8 cellular contexts compared by ENCODE assay signal in the genomic region with DNA sequence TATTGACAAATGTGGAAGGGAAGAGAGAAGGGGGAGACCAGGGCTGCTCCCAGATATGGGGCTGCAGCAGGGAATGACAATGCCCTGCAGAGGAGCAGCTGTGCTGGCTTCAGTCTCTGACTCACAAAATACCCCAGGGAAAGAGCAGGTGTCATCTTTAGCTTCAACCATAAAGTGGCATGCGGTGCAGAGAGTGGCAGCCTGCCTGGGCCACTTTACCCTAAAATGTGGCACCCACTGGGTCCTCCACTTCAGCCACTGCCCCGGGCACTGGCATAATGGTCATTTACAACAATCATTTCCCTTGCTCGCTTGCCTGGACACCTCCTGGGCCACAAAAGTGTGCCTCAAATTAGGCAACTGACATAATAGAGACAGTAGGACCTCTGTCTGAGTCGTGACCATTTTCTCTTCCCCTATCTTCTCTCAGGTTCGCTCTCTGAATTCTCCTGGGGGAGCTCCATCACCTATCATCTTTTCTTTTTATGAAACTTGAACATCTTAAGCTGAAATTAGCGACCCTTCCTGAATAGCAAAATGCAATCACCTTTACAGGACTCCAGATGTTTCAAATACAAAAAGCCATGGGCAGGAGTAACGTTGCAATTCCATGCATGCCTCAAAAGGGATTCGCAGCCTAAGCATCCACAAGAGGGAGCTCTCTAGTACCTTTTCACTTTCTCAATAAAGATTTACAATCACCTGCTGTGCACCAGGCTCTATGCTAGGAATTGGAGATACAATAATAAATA.
DNase-seq lines count a peak whose midpoint lies in the region; ATAC-seq, FAIRE-seq and TF ChIP-seq lines count a peak whose summit lies in the region.

No MANE protein-coding gene starts in this region.

- peaks cover 4% of the 10 kb centered on the region; the same call in 1 of the 2 replicates for H3K4me1 ChIP-seq in GM12878 (ENCODE audit: control insufficient read depth, insufficient read depth, low read length)

- H3K36me3 ChIP-seq in GM12878 (ENCODE audit: control insufficient read depth in 2 of 2, insufficient read depth in 2 of 2, low read length in 1 of 2), result no peaks in the 10 kb centered on the region

- TF ChIP-seq RAD21 in GM12878 (IDR thresholded peaks at IDR 0.05; ENCODE audit: insufficient read depth, low read depth, low read length), result peak; percentile 67

- peak; percentile 10 for DNase-seq in activated naive CD4-positive, alpha-beta T cell treated with Interleukin-2 at 50 U/mL for 16 hours
- no peak for DNase-seq in activated naive CD4-positive, alpha-beta T cell (lab: John Stamatoyannopoulos, UW)
- DNase-seq in HS-27A (ENCODE audit: low read depth), result peak; percentile 15
- peak; percentile 79 for DNase-seq in NCI-H748 (lab: John Stamatoyannopoulos, UW; ENCODE audit: unreplicated experiment)
- no peak for DNase-seq in GM12878 (ENCODE audit: low read depth, low spot score)
- peak; percentile 39 to 64 for DNase-seq in left colon
- DNase-seq in type B pancreatic cell (ENCODE audit: extremely low spot score, unreplicated experiment), result no peak

- SMC1A ChIA-PET in GM12878 (lab: Charles Lee; ENCODE audit: uncharacterized antibody, unreplicated experiment), result interaction anchor here (0.7 to 4.2 kb wide), 21 partner anchors 10 to 530 kb away, joined by 3 to 35 read pairs (median 4); a partner anchor contains a TSS

- CTCF ChIA-PET in GM12878 (lab: Yijun Ruan, JAX), result interaction anchor here (0.6 to 5.1 kb wide), 50 partner anchors 9 to 531 kb away, joined by 3 to 49 read pairs (median 4); a partner anchor contains a TSS

- peak; percentile 75 for ATAC-seq in GM21576 (IDR thresholded peaks at IDR 0.05; ENCODE audit: unreplicated experiment)
- peak; percentile 91 for ATAC-seq in GM12878
- ATAC-seq in left colon, result peak; percentile 81

- H3K79me2 ChIP-seq in GM12878 (ENCODE audit: control insufficient read depth, insufficient read depth, low read length), result no peaks in the 10 kb centered on the region

- TF ChIP-seq CTCF in GM12878 (IDR thresholded peaks at IDR 0.05 in 2 of 3, conservative IDR thresholded peaks at IDR 0.05 in 1 of 3; ENCODE audit: control insufficient read depth in 2 of 3, extremely low read depth in 1 of 3, insufficient read depth in 1 of 3, low read depth in 3 of 3, low read length in 3 of 3) (peak; percentile 65 to 85 (median 68)), type B pancreatic cell (conservative IDR thresholded peaks at IDR 0.05) (peak; percentile 87)

- TF ChIP-seq POLR2A in GM12878 (IDR thresholded peaks at IDR 0.05; ENCODE audit: low read depth, low read length), result no peak

- H3K4me3 Mint-ChIP-seq in type B pancreatic cell, result no peak overlapping the region

- H3K27ac Mint-ChIP-seq in type B pancreatic cell, result no peak overlapping the region

- no TSS peak for BruUV-seq in GM12878 (replicated peaks; lab: Mats Ljungman, UMichigan)

- peaks cover 21% of the 10 kb centered on the region for H3K36me3 Mint-ChIP-seq in type B pancreatic cell

- H3K4me2 ChIP-seq in GM12878 (ENCODE audit: control insufficient read depth, insufficient read depth), result peak overlapping the region; percentile 6; the same call in 1 of the 2 replicates

- no peak overlapping the region for H3K9ac ChIP-seq in GM12878 (ENCODE audit: control insufficient read depth, insufficient read depth, low read length)

- no peaks in the 10 kb centered on the region for H4K20me1 ChIP-seq in GM12878 (ENCODE audit: control insufficient read depth, insufficient read depth)

- RAD21 ChIA-PET in GM12878 (lab: Charles Lee; ENCODE audit: unreplicated experiment), result interaction anchor here (0.7 to 3.1 kb wide), 13 partner anchors 14 to 483 kb away, joined by 3 to 17 read pairs (median 4); a partner anchor contains a TSS

- in situ Hi-C loops in GM12878 (cut with MboI), result no loop called here

- H3K27me3 ChIP-seq in GM12878 (replicated peaks in 1 of 2; ENCODE audit: control insufficient read depth in 2 of 2, insufficient read depth in 2 of 2, low read length in 1 of 2), result no peaks in the 10 kb centered on the region

- peaks cover 5% of the 10 kb centered on the region for H3K9me3 Mint-ChIP-seq in type B pancreatic cell

- H3K27me3 Mint-ChIP-seq in type B pancreatic cell, result peaks cover 9% of the 10 kb centered on the region

- TF ChIP-seq EP300 in GM12878 (IDR thresholded peaks at IDR 0.05; ENCODE audit: borderline replicate concordance in 1 of 2, control insufficient read depth in 1 of 2, low read depth in 2 of 2, low read length in 2 of 2), result no peak

- no peaks in the 10 kb centered on the region; the same call in 2 of the 3 replicates for H3K9me3 ChIP-seq in GM12878 (replicated peaks; ENCODE audit: control insufficient read depth, insufficient read depth, low read length)

- 1% methylated on average over 8 of the region's 8 CpGs for WGBS in GM12878 (ENCODE audit: insufficient coverage, insufficient replicate concordance, low lambda C conversion rate, missing lambda C conversion rate)

- peaks cover 3% of the 10 kb centered on the region for H3K4me1 Mint-ChIP-seq in type B pancreatic cell (ENCODE audit: unreplicated experiment)

- no peak overlapping the region for H3K4me3 ChIP-seq in GM12878

- no peak overlapping the region for H3K27ac ChIP-seq in GM12878 (ENCODE audit: control insufficient read depth, insufficient read depth)

- POLR2A ChIA-PET in GM12878 (lab: Charles Lee), result no interaction called here

- peak overlapping the region; percentile 59 for H2AFZ ChIP-seq in GM12878 (ENCODE audit: control insufficient read depth, low read depth, low read length)

- FAIRE-seq in GM12878 (lab: Jason Lieb, UNC), result peak; percentile 97

- intact Hi-C loops in GM12878 (cut with micrococcal nuclease; ENCODE audit: unreplicated experiment), result loop anchor here (5.0 kb wide), 1 partner anchor 477 kb away; no protein-coding TSS in a partner anchor
- intact Hi-C loops in left colon (cut with DNase I, micrococcal nuclease), result no loop called here

TF ChIP-seq in GM12878, 131 proteins besides CTCF, POLR2A, EP300 and RAD21 (continues in another document):
- no peak for TF ChIP-seq SUPT20H (IDR thresholded peaks at IDR 0.05; ENCODE audit: borderline replicate concordance, control insufficient read depth, low read depth, low read length)
- TF ChIP-seq CHD4 (IDR thresholded peaks at IDR 0.05), result no peak
- no peak for TF ChIP-seq ZBED1 (IDR thresholded peaks at IDR 0.05; ENCODE audit: borderline replicate concordance)
- TF ChIP-seq DPF2 (IDR thresholded peaks at IDR 0.05), result no peak
- TF ChIP-seq MEF2B (IDR thresholded peaks at IDR 0.05; ENCODE audit: partially characterized antibody, poor library complexity, severe bottlenecking), result peak; percentile 47
- TF ChIP-seq, protein P1, sequence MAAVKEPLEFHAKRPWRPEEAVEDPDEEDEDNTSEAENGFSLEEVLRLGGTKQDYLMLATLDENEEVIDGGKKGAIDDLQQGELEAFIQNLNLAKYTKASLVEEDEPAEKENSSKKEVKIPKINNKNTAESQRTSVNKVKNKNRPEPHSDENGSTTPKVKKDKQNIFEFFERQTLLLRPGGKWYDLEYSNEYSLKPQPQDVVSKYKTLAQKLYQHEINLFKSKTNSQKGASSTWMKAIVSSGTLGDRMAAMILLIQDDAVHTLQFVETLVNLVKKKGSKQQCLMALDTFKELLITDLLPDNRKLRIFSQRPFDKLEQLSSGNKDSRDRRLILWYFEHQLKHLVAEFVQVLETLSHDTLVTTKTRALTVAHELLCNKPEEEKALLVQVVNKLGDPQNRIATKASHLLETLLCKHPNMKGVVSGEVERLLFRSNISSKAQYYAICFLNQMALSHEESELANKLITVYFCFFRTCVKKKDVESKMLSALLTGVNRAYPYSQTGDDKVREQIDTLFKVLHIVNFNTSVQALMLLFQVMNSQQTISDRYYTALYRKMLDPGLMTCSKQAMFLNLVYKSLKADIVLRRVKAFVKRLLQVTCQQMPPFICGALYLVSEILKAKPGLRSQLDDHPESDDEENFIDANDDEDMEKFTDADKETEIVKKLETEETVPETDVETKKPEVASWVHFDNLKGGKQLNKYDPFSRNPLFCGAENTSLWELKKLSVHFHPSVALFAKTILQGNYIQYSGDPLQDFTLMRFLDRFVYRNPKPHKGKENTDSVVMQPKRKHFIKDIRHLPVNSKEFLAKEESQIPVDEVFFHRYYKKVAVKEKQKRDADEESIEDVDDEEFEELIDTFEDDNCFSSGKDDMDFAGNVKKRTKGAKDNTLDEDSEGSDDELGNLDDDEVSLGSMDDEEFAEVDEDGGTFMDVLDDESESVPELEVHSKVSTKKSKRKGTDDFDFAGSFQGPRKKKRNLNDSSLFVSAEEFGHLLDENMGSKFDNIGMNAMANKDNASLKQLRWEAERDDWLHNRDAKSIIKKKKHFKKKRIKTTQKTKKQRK (IDR thresholded peaks at IDR 0.05; ENCODE audit: low read depth, low read length), result no peak
- TF ChIP-seq, protein P2, sequence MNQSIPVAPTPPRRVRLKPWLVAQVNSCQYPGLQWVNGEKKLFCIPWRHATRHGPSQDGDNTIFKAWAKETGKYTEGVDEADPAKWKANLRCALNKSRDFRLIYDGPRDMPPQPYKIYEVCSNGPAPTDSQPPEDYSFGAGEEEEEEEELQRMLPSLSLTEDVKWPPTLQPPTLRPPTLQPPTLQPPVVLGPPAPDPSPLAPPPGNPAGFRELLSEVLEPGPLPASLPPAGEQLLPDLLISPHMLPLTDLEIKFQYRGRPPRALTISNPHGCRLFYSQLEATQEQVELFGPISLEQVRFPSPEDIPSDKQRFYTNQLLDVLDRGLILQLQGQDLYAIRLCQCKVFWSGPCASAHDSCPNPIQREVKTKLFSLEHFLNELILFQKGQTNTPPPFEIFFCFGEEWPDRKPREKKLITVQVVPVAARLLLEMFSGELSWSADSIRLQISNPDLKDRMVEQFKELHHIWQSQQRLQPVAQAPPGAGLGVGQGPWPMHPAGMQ (IDR thresholded peaks at IDR 0.05; ENCODE audit: borderline replicate concordance), result no peak
- peak in 1 of 2 experiments; percentile 31; a peak in 1 of 4 replicates for TF ChIP-seq BHLHE40 (IDR thresholded peaks at IDR 0.05; ENCODE audit: borderline replicate concordance in 1 of 2, low read depth in 2 of 2, low read length in 1 of 2)
- TF ChIP-seq SREBF2 (IDR thresholded peaks at IDR 0.05; ENCODE audit: low read length), result no peak
- no peak for TF ChIP-seq MTA2 (IDR thresholded peaks at IDR 0.05; ENCODE audit: low read depth)
- TF ChIP-seq, protein P3, sequence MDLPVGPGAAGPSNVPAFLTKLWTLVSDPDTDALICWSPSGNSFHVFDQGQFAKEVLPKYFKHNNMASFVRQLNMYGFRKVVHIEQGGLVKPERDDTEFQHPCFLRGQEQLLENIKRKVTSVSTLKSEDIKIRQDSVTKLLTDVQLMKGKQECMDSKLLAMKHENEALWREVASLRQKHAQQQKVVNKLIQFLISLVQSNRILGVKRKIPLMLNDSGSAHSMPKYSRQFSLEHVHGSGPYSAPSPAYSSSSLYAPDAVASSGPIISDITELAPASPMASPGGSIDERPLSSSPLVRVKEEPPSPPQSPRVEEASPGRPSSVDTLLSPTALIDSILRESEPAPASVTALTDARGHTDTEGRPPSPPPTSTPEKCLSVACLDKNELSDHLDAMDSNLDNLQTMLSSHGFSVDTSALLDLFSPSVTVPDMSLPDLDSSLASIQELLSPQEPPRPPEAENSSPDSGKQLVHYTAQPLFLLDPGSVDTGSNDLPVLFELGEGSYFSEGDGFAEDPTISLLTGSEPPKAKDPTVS (IDR thresholded peaks at IDR 0.05; ENCODE audit: low read depth, low read length), result no peak
- no peak for TF ChIP-seq RFX5 (IDR thresholded peaks at IDR 0.05; ENCODE audit: low read depth, low read length)

Comparison
In these comparisons a context has a peak if more than half of its experiments do, and no peak if none do; other contexts are left out.
1. DNase-seq: peak in activated naive CD4-positive, alpha-beta T cell treated with Interleukin-2 at 50 U/mL for 16 hours (single experiment), HS-27A (single experiment), NCI-H748 (single experiment) and left colon (2 of 2); none in activated naive CD4-positive, alpha-beta T cell (0 of 4), GM12878 (single experiment) and type B pancreatic cell (single experiment).
2. Peak in every context shown above with its lines, with median percentiles within 50 percentile points of each other: ATAC-seq.